1 cellular context compared by ENCODE assay signal in the genomic region with DNA sequence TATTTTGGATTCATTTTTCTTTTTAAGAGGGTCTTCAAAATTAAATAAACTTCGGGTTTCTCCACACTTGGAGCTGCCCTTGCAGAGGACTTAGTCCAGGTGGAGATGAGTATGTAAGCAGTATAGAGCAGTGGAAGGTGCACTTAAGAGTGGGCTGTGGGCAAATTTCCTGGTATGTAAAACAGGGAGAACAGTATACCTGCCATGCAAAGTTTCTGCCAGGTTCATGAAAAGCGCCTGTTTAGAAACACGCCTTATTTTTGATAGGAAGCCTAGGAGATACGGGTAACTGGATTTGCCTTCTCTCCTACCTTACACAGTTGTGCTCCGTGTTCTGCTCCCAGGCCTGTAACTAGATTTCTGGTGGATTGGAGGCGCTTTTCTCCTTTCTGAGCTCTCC.
TF ChIP-seq lines count a peak whose summit lies in the region.

No MANE protein-coding gene starts in this region.

TF ChIP-seq in HepG2, 621 proteins besides CTCF, POLR2A, EP300 and RAD21:
- no peak for TF ChIP-seq JUND (CRISPR knock-in tag; IDR thresholded peaks at IDR 0.05)
- no peak for TF ChIP-seq ZFYVE20 (CRISPR knock-in tag; IDR thresholded peaks at IDR 0.05; ENCODE audit: borderline replicate concordance, low read depth)
